ENCODE assay signal across 8 cellular contexts in the genomic region with DNA sequence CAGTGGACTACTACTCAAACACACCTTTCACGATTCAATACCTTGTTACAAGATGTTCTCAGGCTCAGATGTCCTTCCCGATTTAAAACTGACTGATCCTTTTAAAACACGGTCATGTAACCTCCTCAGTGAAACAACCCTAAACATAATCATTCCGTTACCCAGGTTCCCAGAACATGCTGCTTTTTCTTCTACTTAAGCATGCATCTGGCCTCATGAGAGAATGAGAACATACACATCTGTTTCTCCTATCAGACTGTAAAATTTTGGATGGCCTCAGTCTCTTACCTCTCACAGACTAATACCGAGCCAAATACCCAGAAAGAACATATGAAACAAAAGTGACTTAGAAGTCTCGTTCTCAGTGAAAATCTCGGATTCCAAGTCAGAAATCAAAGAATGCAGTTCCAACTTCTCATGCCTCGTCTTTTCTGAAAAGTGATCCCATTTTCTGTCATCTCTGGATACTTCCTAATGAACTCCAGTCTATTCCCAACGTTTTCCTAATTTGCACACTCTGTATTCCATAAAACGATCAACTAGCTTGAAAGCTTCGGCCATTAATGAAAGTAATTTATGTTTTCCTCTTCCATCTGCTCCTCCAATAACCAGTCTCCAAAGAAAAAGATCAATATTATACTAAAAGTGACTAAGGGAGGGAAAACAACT. TPM values are rescaled to one million over a fixed set of nuclear protein-coding genes. Genes with fewer than 3 reads are reported as not detected.
A peak's percentile ranks its signal among the peaks of the same experiment; 100 is the strongest.
DNase-seq lines count a peak whose midpoint lies in the region; ATAC-seq and TF ChIP-seq lines count a peak whose summit lies in the region.

No MANE protein-coding gene starts in this region.

- DNase-seq in GM23338 (ENCODE audit: low spot score), result no peak
- DNase-seq in occipital lobe (lab: John Stamatoyannopoulos, UW), result no peak
- DNase-seq in NK-92 treated with Interleukin-12 subunit alpha and Interleukin-12 subunit beta, amount 100 ng/mL, for 24 hours (lab: John Stamatoyannopoulos, UW), result no peak
- DNase-seq in HPDE6-E6E7 (ENCODE audit: extremely low spot score), result no peak

- ATAC-seq in GM23338 (no peak), gastroesophageal sphincter (no peak), HG02798 (IDR thresholded peaks at IDR 0.05; ENCODE audit: poor library complexity, unreplicated experiment) (no peak)

- no peak overlapping the region for H2AFZ ChIP-seq in GM23338

- H3K27me3 Mint-ChIP-seq in GM23338 (ENCODE audit: insufficient read depth, low read depth, poor library complexity), result peaks cover 12% of the 10 kb centered on the region
- no peaks in the 10 kb centered on the region for H3K27me3 Mint-ChIP-seq in T-helper 1 cell treated with Interleukin-12 subunit alpha and Interleukin-12 subunit beta and Interleukin-4 antibody, amounts not matched to agents 30 μg/mL and 1 μg/mL, for 36 hours (ENCODE audit: low read depth)

- peaks cover 28% of the 10 kb centered on the region for H3K4me1 ChIP-seq in GM23338 (ENCODE audit: insufficient read depth)
- H3K4me1 ChIP-seq in gastroesophageal sphincter, result peaks cover 4 to 62% (median 24%) of the 10 kb centered on the region in 3 donors
- peaks cover 28% of the 10 kb centered on the region for H3K4me1 ChIP-seq in skeletal muscle satellite cell (ENCODE audit: control insufficient read depth, insufficient read depth, low read length)

- H3K9me3 Mint-ChIP-seq in GM23338, result no peaks in the 10 kb centered on the region
- H3K9me3 Mint-ChIP-seq in T-helper 1 cell treated with Interleukin-12 subunit alpha and Interleukin-12 subunit beta and Interleukin-4 antibody, amounts not matched to agents 30 μg/mL and 1 μg/mL, for 36 hours, result no peaks in the 10 kb centered on the region

- H3K36me3 Mint-ChIP-seq in GM23338 (ENCODE audit: low read depth), result peaks cover 19% of the 10 kb centered on the region
- peaks cover 15% of the 10 kb centered on the region for H3K36me3 Mint-ChIP-seq in T-helper 1 cell treated with Interleukin-12 subunit alpha and Interleukin-12 subunit beta and Interleukin-4 antibody, amounts not matched to agents 30 μg/mL and 1 μg/mL, for 36 hours (ENCODE audit: low read depth)

- peak overlapping the region; percentile 98 for H3K9ac ChIP-seq in skeletal muscle satellite cell (ENCODE audit: low read depth, low read length)

- H3K4me3 ChIP-seq in GM23338, result peak overlapping the region; percentile 83
- H3K4me3 ChIP-seq in gastroesophageal sphincter, result peak overlapping the region; percentile 77 to 93
- H3K4me3 ChIP-seq in skeletal muscle satellite cell (ENCODE audit: low read length), result peak overlapping the region; percentile 92

- H3K27ac Mint-ChIP-seq in GM23338, result peak overlapping the region; percentile 100
- H3K27ac Mint-ChIP-seq in T-helper 1 cell treated with Interleukin-12 subunit alpha and Interleukin-12 subunit beta and Interleukin-4 antibody, amounts not matched to agents 30 μg/mL and 1 μg/mL, for 36 hours, result peak overlapping the region; percentile 100

- H3K27ac ChIP-seq in GM23338 (ENCODE audit: low read depth) (peak overlapping the region; percentile 93), gastroesophageal sphincter (peak overlapping the region; percentile 92 to 98 (median 92))

- no peaks in the 10 kb centered on the region; the same call in 1 of the 2 replicates for H3K36me3 ChIP-seq in GM23338 (ENCODE audit: insufficient read depth)
- H3K36me3 ChIP-seq in gastroesophageal sphincter, result peaks cover 0 to 10% of the 10 kb centered on the region in 2 donors
- peaks cover 4% of the 10 kb centered on the region for H3K36me3 ChIP-seq in skeletal muscle satellite cell (ENCODE audit: insufficient read depth, low read length)

- H3K4me2 ChIP-seq in GM23338 (peak overlapping the region; percentile 96), skeletal muscle satellite cell (ENCODE audit: low read length) (peak overlapping the region; percentile 88)

- TF ChIP-seq EP300 in gastroesophageal sphincter (IDR thresholded peaks at IDR 0.05), result no peak

- peaks cover 50% of the 10 kb centered on the region for H4K20me1 ChIP-seq in GM23338 (replicated peaks; ENCODE audit: insufficient read depth)

- TF ChIP-seq POLR2A in gastroesophageal sphincter (IDR thresholded peaks at IDR 0.05), result no peak

- H3K79me2 ChIP-seq in GM23338 (replicated peaks; ENCODE audit: insufficient read depth), result peaks cover 64% of the 10 kb centered on the region

- H3F3A ChIP-seq in GM23338 (replicated peaks; ENCODE audit: low read depth), result 0 out of 2 replicates have a peak, but pooled peaks cover 3% of the 10 kb centered on the region

- TF ChIP-seq CTCF in GM23338 (conservative IDR thresholded peaks at IDR 0.05; ENCODE audit: low read depth in 2 of 2), result no peak
- no peak for TF ChIP-seq CTCF in gastroesophageal sphincter (IDR thresholded peaks at IDR 0.05)

- WGBS in gastroesophageal sphincter (ENCODE audit: low coverage in 1 of 2), 2 donors, result 0 to 1% methylated on average over 8 to 11 of the region's 11 CpGs

- peak overlapping the region; percentile 93 for H3K4me3 Mint-ChIP-seq in GM23338
- peak overlapping the region; percentile 88 for H3K4me3 Mint-ChIP-seq in T-helper 1 cell treated with Interleukin-12 subunit alpha and Interleukin-12 subunit beta and Interleukin-4 antibody, amounts not matched to agents 30 μg/mL and 1 μg/mL, for 36 hours

- peaks cover 25% of the 10 kb centered on the region for H3K4me1 Mint-ChIP-seq in GM23338
- peaks cover 37% of the 10 kb centered on the region for H3K4me1 Mint-ChIP-seq in T-helper 1 cell treated with Interleukin-12 subunit alpha and Interleukin-12 subunit beta and Interleukin-4 antibody, amounts not matched to agents 30 μg/mL and 1 μg/mL, for 36 hours (ENCODE audit: low read depth)

- H3K27me3 ChIP-seq in GM23338 (ENCODE audit: insufficient read depth) (no peaks in the 10 kb centered on the region), gastroesophageal sphincter (no peaks in the 10 kb centered on the region), skeletal muscle satellite cell (ENCODE audit: control insufficient read depth, insufficient read depth, low read length) (no peaks in the 10 kb centered on the region)

- H3K9me3 ChIP-seq in gastroesophageal sphincter (no peaks in the 10 kb centered on the region), skeletal muscle satellite cell (replicated peaks; ENCODE audit: low read length) (no peaks in the 10 kb centered on the region)

- H3K9me2 ChIP-seq in GM23338 (ENCODE audit: insufficient read depth), result no peaks in the 10 kb centered on the region

TF ChIP-seq in GM23338, 12 proteins besides CTCF, POLR2A, EP300 and RAD21:
- TF ChIP-seq CREB1 (CRISPR knock-in tag; IDR thresholded peaks at IDR 0.05; ENCODE audit: low read depth) (no peak), STAT1 (IDR thresholded peaks at IDR 0.05; ENCODE audit: unreplicated experiment) (no peak)

RNA-seq across cellular contexts. Expression of gene SF3B1, which starts 0.9 kb away (rescaled TPM):
- 340 and 354 TPM in 2 replicates for total RNA-seq in GM23338 (2014; rRNA removed; shearing (Covaris generic))
- 181 and 238 TPM in 2 replicates for polyA plus RNA-seq in GM23338 (2016; fragmentation: Nextera tagmentation; extraction: Ambion mirVana)
- total RNA-seq in gastroesophageal sphincter, result 100 to 1,000 TPM; 111 to 309 (median 188) TPM
- total RNA-seq in skeletal muscle satellite cell (2012; rRNA removed), result 150 and 156 TPM in 2 replicates
- total RNA-seq in occipital lobe, result 394 TPM

RNA-seq across cellular contexts. Expression of gene COQ10B, which starts 19.4 kb away (rescaled TPM):
- total RNA-seq in GM23338 (2014; rRNA removed; shearing (Covaris generic)), result 27.6 and 30.5 TPM in 2 replicates
- polyA plus RNA-seq in GM23338 (2016; fragmentation: Nextera tagmentation; extraction: Ambion mirVana), result 23.2 and 26.1 TPM in 2 replicates
- total RNA-seq in gastroesophageal sphincter, result 10 to 100 TPM; 36.9 to 66.8 (median 42.2) TPM
- total RNA-seq in skeletal muscle satellite cell (2012; rRNA removed), result 29.7 and 34.2 TPM in 2 replicates
- 31.7 TPM for total RNA-seq in occipital lobe
